Comparison of ENCODE assay signal across 1 cellular context in genomic region chr6:14885471-14885987, GRCh38.
TF ChIP-seq lines count a peak whose summit lies in the region.

No MANE protein-coding gene starts in this region.

TF ChIP-seq in K562, 482 proteins besides CTCF, POLR2A, EP300 and RAD21 (continued from another document):
- TF ChIP-seq PHTF2 (CRISPR knock-in tag; IDR thresholded peaks at IDR 0.05) (no peak), EGR1 (conservative IDR thresholded peaks at IDR 0.05) (peak; percentile 53), ZNF354B (CRISPR knock-in tag; IDR thresholded peaks at IDR 0.05) (no peak)
TF ChIP-seq in K562: peak in this region for 1.
